10 cellular contexts compared by ENCODE assay signal in the genomic region with DNA sequence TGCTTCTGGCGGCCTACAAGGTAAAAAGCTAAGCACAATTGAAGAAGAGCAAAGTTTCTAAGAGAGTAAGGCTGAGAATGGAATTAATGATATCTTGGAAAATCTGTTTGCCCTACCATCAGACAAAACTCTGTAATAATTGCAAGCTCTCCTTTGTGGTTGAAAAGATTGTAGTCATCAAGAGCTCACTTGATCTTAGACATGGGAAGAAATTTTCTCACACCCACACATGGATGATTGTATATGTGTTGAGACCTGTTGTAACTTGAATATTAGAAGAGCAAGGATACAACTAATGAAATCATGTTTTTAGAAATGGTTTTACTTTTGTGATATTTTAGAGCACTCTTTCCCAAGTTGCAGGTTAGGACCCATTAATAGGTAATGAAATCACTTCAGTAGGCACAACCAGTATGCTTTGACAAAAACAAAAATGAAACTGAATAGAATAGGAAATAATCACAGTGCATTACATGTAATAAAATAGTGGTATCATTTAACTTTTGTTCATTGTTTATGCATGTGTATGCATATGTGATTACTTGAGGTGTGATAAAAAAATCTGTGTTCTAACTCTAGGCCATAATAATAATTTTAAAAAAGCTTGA. TPM values are rescaled to one million over a fixed set of nuclear protein-coding genes. Genes with fewer than 3 reads are reported as not detected.
DNase-seq lines count a peak whose midpoint lies in the region; ATAC-seq and TF ChIP-seq lines count a peak whose summit lies in the region.
"Had no signal": no experiment of that assay in that cellular context is flagged by ENCODE, and none has a peak within 500 bp of the region (broad histone marks: within the 10 kb centered on the region; RNA-seq: fewer than 3 reads in every experiment).

No MANE protein-coding gene starts in this region.

- no peak for ATAC-seq in heart right ventricle
- no peak for ATAC-seq in Right ventricle myocardium inferior
- peak; percentile 56 for ATAC-seq in HG03354 (IDR thresholded peaks at IDR 0.05; ENCODE audit: poor library complexity, severe bottlenecking, unreplicated experiment)
- ATAC-seq in CD4-positive, alpha-beta T cell (ENCODE audit: poor library complexity), result no peak

- DNase-seq in heart right ventricle (no peak), Right ventricle myocardium inferior (ENCODE audit: missing footprints) (no peak), epithelial cell of esophagus (ENCODE audit: low read depth) (peak; percentile 96), HuH-7.5 (ENCODE audit: low spot score) (no peak)
- no peak for DNase-seq in activated CD4-positive, alpha-beta T cell treated with anti-CD3 and anti-CD28 coated beads, Interleukin-2, amount 50 U/mL, for 4 hours
- no peak for DNase-seq in CD4-positive, alpha-beta T cell

- intact Hi-C loops in heart right ventricle (cut with DNase I), result loop anchor here in 1 of 10 donors (5.0 kb wide), 1 partner anchor 36 kb away; no protein-coding TSS in a partner anchor
- intact Hi-C loops in Right ventricle myocardium inferior (cut with DNase I), result no loop called here
- intact Hi-C loops in CD4-positive, alpha-beta T cell (cut with DNase I, micrococcal nuclease), result no loop called here

- no peaks in the 10 kb centered on the region for H3K27me3 ChIP-seq in heart right ventricle
- no peaks in the 10 kb centered on the region for H3K27me3 ChIP-seq in CD4-positive, alpha-beta T cell (ENCODE audit: control insufficient read depth, insufficient read depth, low read length)

- H3K36me3 ChIP-seq in heart right ventricle, result no peaks in the 10 kb centered on the region
- H3K36me3 ChIP-seq in urinary bladder (ENCODE audit: insufficient read depth), result no peaks in the 10 kb centered on the region

- CTCF ChIA-PET in CD4-positive, alpha-beta T cell (lab: Charles Lee), result no interaction called here

- H3K27me3 Mint-ChIP-seq in CD4-positive, alpha-beta T cell, result no peaks in the 10 kb centered on the region

- H3K27ac ChIP-seq in heart right ventricle, result peak overlapping the region in 7 of 10 donors; percentile 8 to 74 (median 63)
- H3K27ac ChIP-seq in urinary bladder (ENCODE audit: low read depth), result peak overlapping the region; percentile 61
- H3K27ac ChIP-seq in CD4-positive, alpha-beta T cell (ENCODE audit: low read depth, low read length), result no peak overlapping the region

- TF ChIP-seq CTCF in heart right ventricle (IDR thresholded peaks at IDR 0.05) (no peak), epithelial cell of esophagus (IDR thresholded peaks at IDR 0.05; ENCODE audit: insufficient read depth, low read depth, low read length, missing control alignments) (no peak)
- TF ChIP-seq CTCF in CD4-positive, alpha-beta T cell (IDR thresholded peaks at IDR 0.05), result no peak

- H3K9me3 ChIP-seq in heart right ventricle, result no peaks in the 10 kb centered on the region
- no peaks in the 10 kb centered on the region for H3K9me3 ChIP-seq in CD4-positive, alpha-beta T cell (ENCODE audit: control insufficient read depth, low read length)

- no peaks in the 10 kb centered on the region for H3K9me3 Mint-ChIP-seq in CD4-positive, alpha-beta T cell
- H3K9me3 Mint-ChIP-seq: activated T-helper 1 cell treated with anti-CD3 and anti-CD28 coated beads, Interleukin-12 subunit alpha, Interleukin-12 subunit beta, Interleukin-2, Interleukin-4 antibody, amounts not matched to agents 30 ng/mL and 10 ng/mL and 1 ng/mL, durations not matched to agents 14 hours and 24 hours and 36 hours had no signal

- H3K4me1 ChIP-seq in heart right ventricle, result peaks cover 0 to 58% (median 45%) of the 10 kb centered on the region in 9 donors
- peaks cover 2% of the 10 kb centered on the region for H3K4me1 ChIP-seq in urinary bladder (ENCODE audit: insufficient read depth)

- H3K36me3 Mint-ChIP-seq in CD4-positive, alpha-beta T cell (ENCODE audit: low read depth), result no peaks in the 10 kb centered on the region

- no peaks in the 10 kb centered on the region for H3K4me1 Mint-ChIP-seq in CD4-positive, alpha-beta T cell (ENCODE audit: low read depth)
- H3K4me1 Mint-ChIP-seq: B cell had no signal

- H3K4me3 ChIP-seq in heart right ventricle (peak overlapping the region in 5 of 10 donors; percentile 0 to 32 (median 28)), epithelial cell of esophagus (ENCODE audit: low read length) (no peak overlapping the region), urinary bladder (ENCODE audit: low read depth, low read length) (no peak overlapping the region)

- no peak overlapping the region for H3K4me3 Mint-ChIP-seq in CD4-positive, alpha-beta T cell
- H3K4me3 Mint-ChIP-seq: activated T-helper 1 cell treated with anti-CD3 and anti-CD28 coated beads, Interleukin-12 subunit alpha, Interleukin-12 subunit beta, Interleukin-2, Interleukin-4 antibody, amounts not matched to agents 30 ng/mL and 10 ng/mL and 1 ng/mL, durations not matched to agents 14 hours and 24 hours and 36 hours; B cell had no signal

- POLR2A ChIA-PET in CD4-positive, alpha-beta T cell (lab: Charles Lee), result no interaction called here

- H3K27ac Mint-ChIP-seq in CD4-positive, alpha-beta T cell, result no peak overlapping the region
- H3K27ac Mint-ChIP-seq: activated T-helper 1 cell treated with anti-CD3 and anti-CD28 coated beads, Interleukin-12 subunit alpha, Interleukin-12 subunit beta, Interleukin-2, Interleukin-4 antibody, amounts not matched to agents 30 ng/mL and 10 ng/mL and 1 ng/mL, durations not matched to agents 14 hours and 24 hours and 36 hours; B cell had no signal

- WGBS in heart right ventricle, 2 donors, result 61 to 91% methylated on average over 1 of the region's 1 CpG
- WGBS in urinary bladder, result 42% methylated on average over 1 of the region's 1 CpG

RNA-seq across cellular contexts. Expression of gene DCBLD1, which starts 14.0 kb away (rescaled TPM):
- total RNA-seq in heart right ventricle (1 to 10 TPM; 2.7 to 7.2 (median 4.2) TPM), Right ventricle myocardium inferior (6.1 TPM), urinary bladder (20.9 TPM)
- polyA plus RNA-seq in heart right ventricle (1 to 10 TPM; 3.3 to 6.7 TPM), urinary bladder (4.5 TPM)
- 1 to 10 TPM; 1.3 to 1.4 TPM for total RNA-seq in CD4-positive, alpha-beta T cell
